ENCODE assay signal across 13 cellular contexts in the genomic region with DNA sequence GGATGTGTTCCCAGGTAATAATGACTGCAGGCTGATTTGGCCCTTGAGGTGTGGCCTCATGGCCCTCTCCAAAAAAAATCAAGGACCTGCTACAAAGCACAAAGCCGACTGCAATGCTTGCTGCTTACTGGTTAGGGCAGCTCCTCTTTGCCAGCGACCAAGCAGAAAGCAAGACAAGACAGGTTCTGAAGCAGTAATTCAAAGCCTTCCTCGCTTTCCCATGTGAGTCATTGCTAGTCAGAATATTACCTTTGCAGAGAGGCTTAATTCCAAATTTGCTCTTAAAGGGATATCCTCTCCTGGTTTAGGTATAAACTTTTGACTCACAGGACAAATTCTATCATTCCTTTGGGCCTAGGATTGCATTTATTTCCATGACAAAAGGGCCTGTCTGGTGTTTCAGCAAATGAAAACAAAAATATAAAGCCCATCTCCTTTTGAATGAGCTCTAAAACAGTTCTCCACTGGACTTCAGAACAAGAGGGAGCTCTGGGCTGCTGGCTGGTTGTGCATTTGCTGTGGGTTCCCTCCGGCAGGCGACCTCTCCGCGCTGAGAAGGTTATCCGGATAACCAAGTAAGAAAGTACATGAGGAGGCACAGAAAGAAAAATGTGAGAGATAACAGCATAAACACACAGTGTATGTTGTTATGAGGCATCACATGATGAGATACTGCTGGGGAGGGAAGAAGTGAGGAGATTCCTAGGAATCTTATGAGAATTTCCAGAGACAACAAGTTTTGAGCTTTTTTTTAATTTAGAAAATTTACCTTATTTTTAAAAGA.
DNase-seq lines count a peak whose midpoint lies in the region; FAIRE-seq and TF ChIP-seq lines count a peak whose summit lies in the region.
"Had no signal": no experiment of that assay in that cellular context is flagged by ENCODE, and none has a peak within 500 bp of the region (broad histone marks: within the 10 kb centered on the region; RNA-seq: fewer than 3 reads in every experiment).

No MANE protein-coding gene starts in this region.

- dilution Hi-C loops in keratinocyte (cut with MboI; ENCODE audit: extremely low pct_ligation_motif_present, low sequenced_read_pairs): no loop called here

- no peaks in the 10 kb centered on the region for H3K36me3 Mint-ChIP-seq in activated CD4-positive, alpha-beta T cell treated with anti-CD3 and anti-CD28 coated beads, Interleukin-2, amount 10 ng/mL, durations not matched to agents 7 days and 5 days (ENCODE audit: low read depth)
- H3K36me3 Mint-ChIP-seq: natural killer cell treated with Interleukin-12 subunit alpha and Interleukin-12 subunit beta and Interleukin-15 and Interleukin-18, amount 100 ng/mL, for 72 hours; stimulated activated naive B cell treated with anti-CD40 and anti-IgM and Interleukin-4, amounts not matched to agents 10 μg/mL and 1 μg/mL and 100 μg/mL, for 72 hours had no signal

- TF ChIP-seq CTCF in KMS-11 (conservative IDR thresholded peaks at IDR 0.05; ENCODE audit: low read depth, low read length): no peak
- TF ChIP-seq CTCF in brain microvascular endothelial cell (IDR thresholded peaks at IDR 0.05; ENCODE audit: low read depth, low read length, missing control alignments): no peak
- no peak for TF ChIP-seq CTCF in keratinocyte (optimal IDR thresholded peaks at IDR 0.05 in 1 of 3, IDR thresholded peaks at IDR 0.05 in 1 of 3, conservative IDR thresholded peaks at IDR 0.05 in 1 of 3; ENCODE audit: extremely low read depth in 1 of 3, insufficient read depth in 2 of 3, low read length in 3 of 3)
- TF ChIP-seq CTCF in thyroid gland (IDR thresholded peaks at IDR 0.05): no peak

- 72% methylated on average over 8 of the region's 8 CpGs for WGBS in thyroid gland, 2 donors

- intact Hi-C loops in thyroid gland (cut with DNase I): no loop called here

- H3K4me2 ChIP-seq in KMS-11 (peak overlapping the region; percentile 85), keratinocyte (ENCODE audit: control insufficient read depth, extremely low read depth, insufficient read depth, low read depth, low read length) (peak overlapping the region; percentile 83)

- H3K9ac ChIP-seq in KMS-11: no peak overlapping the region
- H3K9ac ChIP-seq in keratinocyte (ENCODE audit: control insufficient read depth, extremely low read depth, insufficient read depth, low read length): peak overlapping the region; percentile 76

- CTCF ChIA-PET in activated CD4-positive, alpha-beta T cell treated with anti-CD3 and anti-CD28 coated beads, Interleukin-2, amount 10 ng/mL, durations not matched to agents 7 days and 5 days (lab: Charles Lee): no interaction called here

- H3K4me1 ChIP-seq in KMS-11 (ENCODE audit: low read depth, poor library complexity, severe bottlenecking) (peaks cover 81% of the 10 kb centered on the region), keratinocyte (ENCODE audit: control insufficient read depth, extremely low read depth, insufficient read depth, low read length) (peaks cover 91% of the 10 kb centered on the region), thyroid gland (peaks cover 3 to 28% of the 10 kb centered on the region in 2 donors)

- H3K27ac ChIP-seq in KMS-11: peak overlapping the region; percentile 93; the same call in 1 of the 2 replicates
- H3K27ac ChIP-seq in brain microvascular endothelial cell: peak overlapping the region; percentile 55
- H3K27ac ChIP-seq in keratinocyte (ENCODE audit: control insufficient read depth, insufficient read depth, low read length): peak overlapping the region; percentile 91
- H3K27ac ChIP-seq in thyroid gland: no peak overlapping the region

- in situ Hi-C loops in brain microvascular endothelial cell (cut with HindIII; ENCODE audit: low pct_ligation_motif_present, low sequenced_read_pairs): no loop called here

- H3K27me3 Mint-ChIP-seq in activated CD4-positive, alpha-beta T cell treated with anti-CD3 and anti-CD28 coated beads, Interleukin-2, amount 10 ng/mL, durations not matched to agents 7 days and 5 days: peaks cover 22% of the 10 kb centered on the region

- H3K4me3 ChIP-seq in KMS-11 (IDR thresholded peaks at IDR 0.05; ENCODE audit: insufficient read depth, low read depth, low read length): no peak overlapping the region
- no peak overlapping the region for H3K4me3 ChIP-seq in brain microvascular endothelial cell (ENCODE audit: low read depth, low read length)
- H3K4me3 ChIP-seq in keratinocyte (ENCODE audit: control insufficient read depth in 2 of 3, extremely low read depth in 1 of 3, insufficient read depth in 2 of 3, low read depth in 1 of 3, low read length in 3 of 3): peak overlapping the region; percentile 18 to 42 (median 41)
- H3K4me3 ChIP-seq in thyroid gland (replicated peaks in 1 of 3): no peak overlapping the region

- H3K27ac Mint-ChIP-seq in activated CD4-positive, alpha-beta T cell treated with anti-CD3 and anti-CD28 coated beads, Interleukin-2, amount 10 ng/mL, durations not matched to agents 7 days and 5 days: no peak overlapping the region
- H3K27ac Mint-ChIP-seq: endodermal cell; natural killer cell treated with Interleukin-12 subunit alpha and Interleukin-12 subunit beta and Interleukin-15 and Interleukin-18, amount 100 ng/mL, for 72 hours; stimulated activated naive B cell treated with anti-CD40 and anti-IgM and Interleukin-4, amounts not matched to agents 10 μg/mL and 1 μg/mL and 100 μg/mL, for 72 hours had no signal

- no peak overlapping the region for H3K4me3 Mint-ChIP-seq in activated CD4-positive, alpha-beta T cell treated with anti-CD3 and anti-CD28 coated beads, Interleukin-2, amount 10 ng/mL, durations not matched to agents 7 days and 5 days
- H3K4me3 Mint-ChIP-seq: endodermal cell; natural killer cell treated with Interleukin-12 subunit alpha and Interleukin-12 subunit beta and Interleukin-15 and Interleukin-18, amount 100 ng/mL, for 72 hours; stimulated activated naive B cell treated with anti-CD40 and anti-IgM and Interleukin-4, amounts not matched to agents 10 μg/mL and 1 μg/mL and 100 μg/mL, for 72 hours had no signal

- H3K9me1 ChIP-seq in keratinocyte (ENCODE audit: control insufficient read depth, extremely low read depth, insufficient read depth, low read length): peaks cover 4% of the 10 kb centered on the region

- no peaks in the 10 kb centered on the region for H3K4me1 Mint-ChIP-seq in activated CD4-positive, alpha-beta T cell treated with anti-CD3 and anti-CD28 coated beads, Interleukin-2, amount 10 ng/mL, durations not matched to agents 7 days and 5 days
- H3K4me1 Mint-ChIP-seq: stimulated activated naive B cell treated with anti-CD40 and anti-IgM and Interleukin-4, amounts not matched to agents 10 μg/mL and 1 μg/mL and 100 μg/mL, for 72 hours had no signal

- POLR2A ChIA-PET in activated CD4-positive, alpha-beta T cell treated with anti-CD3 and anti-CD28 coated beads, Interleukin-2, amount 10 ng/mL, durations not matched to agents 7 days and 5 days (lab: Charles Lee): no interaction called here

- H3K9me3 Mint-ChIP-seq in activated CD4-positive, alpha-beta T cell treated with anti-CD3 and anti-CD28 coated beads, Interleukin-2, amount 10 ng/mL, durations not matched to agents 7 days and 5 days: no peaks in the 10 kb centered on the region
- H3K9me3 Mint-ChIP-seq: endodermal cell; natural killer cell treated with Interleukin-12 subunit alpha and Interleukin-12 subunit beta and Interleukin-15 and Interleukin-18, amount 100 ng/mL, for 72 hours; stimulated activated naive B cell treated with anti-CD40 and anti-IgM and Interleukin-4, amounts not matched to agents 10 μg/mL and 1 μg/mL and 100 μg/mL, for 72 hours had no signal

- H3K36me3 ChIP-seq in KMS-11 (ENCODE audit: insufficient read depth) (no peaks in the 10 kb centered on the region), brain microvascular endothelial cell (replicated peaks) (no peaks in the 10 kb centered on the region), keratinocyte (ENCODE audit: control insufficient read depth in 2 of 2, extremely low read depth in 1 of 2, insufficient read depth in 2 of 2, low read length in 2 of 2) (peaks cover 0 to 11% of the 10 kb centered on the region in 2 experiments), thyroid gland (no peaks in the 10 kb centered on the region)

- H3K27me3 ChIP-seq in KMS-11 (ENCODE audit: insufficient read depth, low read depth): no peaks in the 10 kb centered on the region
- H3K27me3 ChIP-seq in brain microvascular endothelial cell (replicated peaks): no peaks in the 10 kb centered on the region
- H3K27me3 ChIP-seq in keratinocyte (ENCODE audit: control insufficient read depth, extremely low read depth, insufficient read depth, low read length): no peaks in the 10 kb centered on the region
- H3K27me3 ChIP-seq in thyroid gland: no peaks in the 10 kb centered on the region

- peak; percentile 99 for FAIRE-seq in keratinocyte (lab: Jason Lieb, UNC)

- H2AFZ ChIP-seq in KMS-11 (ENCODE audit: low read depth) (no peak overlapping the region), keratinocyte (ENCODE audit: control insufficient read depth, low read length) (no peak overlapping the region)

- H3K79me2 ChIP-seq in KMS-11 (ENCODE audit: insufficient read depth, low read depth) (no peaks in the 10 kb centered on the region), keratinocyte (ENCODE audit: control insufficient read depth, insufficient read depth, low read length) (peaks cover 83% of the 10 kb centered on the region)

- no peak for TF ChIP-seq POLR2A in thyroid gland (IDR thresholded peaks at IDR 0.05)

- no peaks in the 10 kb centered on the region for H3K9me3 ChIP-seq in keratinocyte (ENCODE audit: control insufficient read depth, low read depth, low read length)
- H3K9me3 ChIP-seq in thyroid gland: no peaks in the 10 kb centered on the region

- no peaks in the 10 kb centered on the region for H4K20me1 ChIP-seq in KMS-11 (ENCODE audit: insufficient read depth)
- peaks cover 9% of the 10 kb centered on the region for H4K20me1 ChIP-seq in keratinocyte (ENCODE audit: control insufficient read depth, extremely low read depth, insufficient read depth, low read length)

- DNase-seq in brain microvascular endothelial cell (no peak), keratinocyte (ENCODE audit: low read depth, low spot score) (peak; percentile 93), thyroid gland (peak; percentile 37 to 38), midbrain (lab: John Stamatoyannopoulos, UW) (no peak), T-helper 1 cell (no peak)
- no peak for DNase-seq in activated CD4-positive, alpha-beta T cell treated with anti-CD3 and anti-CD28 coated beads, Interleukin-2, amount 10 ng/mL, durations not matched to agents 7 days and 5 days
- DNase-seq in activated naive CD4-positive, alpha-beta T cell treated with Interleukin-2 at 50 U/mL for 16 hours: no peak
- DNase-seq: activated T-cell treated with anti-CD3 and anti-CD28 coated beads for 4 hours; stimulated activated CD4-positive, alpha-beta T cell treated with anti-CD3 and anti-CD28 coated beads, Interleukin-1b, Interleukin-23, amount 100 ng/mL, for 48 hours; stimulated activated naive B cell treated with anti-CD40 and anti-IgM and Interleukin-4, amounts not matched to agents 10 μg/mL and 1 μg/mL and 100 μg/mL, for 72 hours had no signal

Comparison
In these comparisons a context has a peak if more than half of its experiments do, and no peak if none do; other contexts are left out.
1. H3K27ac ChIP-seq: peak in KMS-11 (single experiment), brain microvascular endothelial cell (single experiment) and keratinocyte (single experiment); none in thyroid gland (0 of 3).
2. H3K4me3 ChIP-seq: peak in keratinocyte (3 of 3); none in KMS-11 (single experiment), brain microvascular endothelial cell (single experiment) and thyroid gland (0 of 3).
3. DNase-seq: peak in keratinocyte (single experiment) and thyroid gland (2 of 2); none in brain microvascular endothelial cell (single experiment), midbrain (single experiment), activated CD4-positive, alpha-beta T cell treated with anti-CD3 and anti-CD28 coated beads, Interleukin-2, amount 10 ng/mL, durations not matched to agents 7 days and 5 days (single experiment), T-helper 1 cell (0 of 5) and activated naive CD4-positive, alpha-beta T cell treated with Interleukin-2 at 50 U/mL for 16 hours (single experiment).